Comparison of ENCODE assay signal across 21 cellular contexts in the genomic region with DNA sequence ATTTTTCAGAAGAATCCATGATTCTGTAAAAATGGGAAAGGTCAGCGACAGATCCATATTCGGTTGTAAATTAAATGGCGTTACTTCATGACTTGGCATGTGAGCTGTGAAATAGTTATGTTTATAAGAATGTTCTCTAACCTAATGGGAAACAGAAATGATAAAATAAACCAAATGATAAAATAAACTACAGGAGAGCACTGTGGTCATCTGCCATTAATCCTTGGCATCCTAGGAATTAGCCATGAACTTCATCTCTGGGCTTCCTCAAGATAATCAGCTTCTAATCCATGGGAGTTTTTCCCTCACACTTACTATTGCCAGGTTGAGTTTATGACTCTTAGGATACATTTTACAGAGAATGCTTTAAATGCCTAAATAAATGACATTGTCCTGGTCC.
"Had no signal": no experiment of that assay in that cellular context is flagged by ENCODE, and none has a peak within 500 bp of the region (broad histone marks: within the 10 kb centered on the region; RNA-seq: fewer than 3 reads in every experiment).

No MANE protein-coding gene starts in this region.

- DNase-seq: hypothalamus; immature natural killer cell; kidney; left colon; left lung; lower lobe of right lung; mammary epithelial cell; mesendoderm; naive thymus-derived CD4-positive, alpha-beta T cell; nucleus accumbens; pancreas; retina; right cardiac atrium; small intestine; spleen; stimulated activated CD4-positive, alpha-beta T cell treated with anti-CD3 and anti-CD28 coated beads, Interleukin-4, amount 100 ng/mL, for 24 hours; stimulated activated naive CD4-positive, alpha-beta T cell; upper lobe of left lung had no signal

- H3K27ac ChIP-seq: left lung, lower lobe of right lung, pancreas, prostate gland, spleen, tibial nerve, upper lobe of left lung, vagina had no signal

- H3K36me3 ChIP-seq: left lung, lower lobe of right lung, pancreas, prostate gland, spleen, tibial nerve, upper lobe of left lung, vagina had no signal

- H3K4me3 ChIP-seq: left lung, lower lobe of right lung, pancreas, prostate gland, spleen, tibial nerve, upper lobe of left lung, vagina had no signal

- H3K4me1 ChIP-seq: left lung, lower lobe of right lung, pancreas, spleen, tibial nerve, upper lobe of left lung, vagina had no signal

- H3K27me3 ChIP-seq: left lung, pancreas, spleen, tibial nerve, upper lobe of left lung, vagina had no signal

- H3K9me3 ChIP-seq: left lung, lower lobe of right lung, pancreas, prostate gland, spleen, tibial nerve, upper lobe of left lung, vagina had no signal
